In the genomic region with DNA sequence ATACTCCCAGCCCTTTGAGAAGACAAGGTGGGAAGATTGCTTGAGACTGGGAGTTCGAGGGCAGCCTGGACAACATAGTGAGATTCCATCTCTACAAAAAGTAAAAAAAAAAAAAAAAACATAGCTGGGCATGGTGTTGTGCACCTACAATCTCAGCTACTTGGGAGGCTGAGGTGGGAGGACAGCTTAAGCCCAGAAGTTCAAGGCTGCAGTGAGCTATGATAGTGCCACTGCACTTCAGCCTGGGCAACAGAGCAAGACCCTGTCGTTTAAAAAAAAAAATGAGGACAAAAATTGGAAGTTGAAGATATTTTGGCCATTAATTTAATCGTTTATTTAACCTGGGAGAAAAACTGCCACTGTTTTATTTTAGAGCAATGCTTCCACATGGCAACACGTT, we compare ENCODE assay signal across 1 cellular context.
TF ChIP-seq lines count a peak whose summit lies in the region.

No MANE protein-coding gene starts in this region.

TF ChIP-seq in HCT116, 20 proteins besides CTCF, POLR2A, EP300 and RAD21:
- TF ChIP-seq, protein P1, sequence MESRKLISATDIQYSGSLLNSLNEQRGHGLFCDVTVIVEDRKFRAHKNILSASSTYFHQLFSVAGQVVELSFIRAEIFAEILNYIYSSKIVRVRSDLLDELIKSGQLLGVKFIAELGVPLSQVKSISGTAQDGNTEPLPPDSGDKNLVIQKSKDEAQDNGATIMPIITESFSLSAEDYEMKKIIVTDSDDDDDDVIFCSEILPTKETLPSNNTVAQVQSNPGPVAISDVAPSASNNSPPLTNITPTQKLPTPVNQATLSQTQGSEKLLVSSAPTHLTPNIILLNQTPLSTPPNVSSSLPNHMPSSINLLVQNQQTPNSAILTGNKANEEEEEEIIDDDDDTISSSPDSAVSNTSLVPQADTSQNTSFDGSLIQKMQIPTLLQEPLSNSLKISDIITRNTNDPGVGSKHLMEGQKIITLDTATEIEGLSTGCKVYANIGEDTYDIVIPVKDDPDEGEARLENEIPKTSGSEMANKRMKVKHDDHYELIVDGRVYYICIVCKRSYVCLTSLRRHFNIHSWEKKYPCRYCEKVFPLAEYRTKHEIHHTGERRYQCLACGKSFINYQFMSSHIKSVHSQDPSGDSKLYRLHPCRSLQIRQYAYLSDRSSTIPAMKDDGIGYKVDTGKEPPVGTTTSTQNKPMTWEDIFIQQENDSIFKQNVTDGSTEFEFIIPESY (IDR thresholded peaks at IDR 0.05; ENCODE audit: extremely low read depth, insufficient replicate concordance, low read length) = no peak
- TF ChIP-seq EZH2phosphoT487 (IDR thresholded peaks at IDR 0.05; ENCODE audit: borderline replicate concordance) (no peak), ELF1 (IDR thresholded peaks at IDR 0.05; ENCODE audit: borderline replicate concordance, low read depth) (no peak), JUND (IDR thresholded peaks at IDR 0.05) (no peak), CEBPB (IDR thresholded peaks at IDR 0.05; ENCODE audit: low read depth) (no peak), ATF3 (IDR thresholded peaks at IDR 0.05) (no peak), SRF (IDR thresholded peaks at IDR 0.05; ENCODE audit: low read depth) (no peak), EZH2 (IDR thresholded peaks at IDR 0.05) (no peak), FOSL1 (IDR thresholded peaks at IDR 0.05; ENCODE audit: low read depth) (no peak), SIN3A (IDR thresholded peaks at IDR 0.05; ENCODE audit: low read depth) (no peak), POLR2AphosphoS5 (IDR thresholded peaks at IDR 0.05; ENCODE audit: low read depth, low read length) (no peak), EGR1 (IDR thresholded peaks at IDR 0.05; ENCODE audit: low read depth) (no peak), SP1 (IDR thresholded peaks at IDR 0.05; ENCODE audit: low read depth) (no peak), ZNF274 (IDR thresholded peaks at IDR 0.05; ENCODE audit: low read depth, low read length) (no peak), TCF7L2 (IDR thresholded peaks at IDR 0.05; ENCODE audit: borderline replicate concordance, extremely low read depth, insufficient read depth, insufficient read length) (no peak), ZFX (IDR thresholded peaks at IDR 0.05) (no peak), YY1 (IDR thresholded peaks at IDR 0.05; ENCODE audit: extremely low read depth, insufficient replicate concordance, low read depth, low read length) (no peak), CBX3 (IDR thresholded peaks at IDR 0.05; ENCODE audit: low read depth) (no peak)
- TF ChIP-seq, protein P2, sequence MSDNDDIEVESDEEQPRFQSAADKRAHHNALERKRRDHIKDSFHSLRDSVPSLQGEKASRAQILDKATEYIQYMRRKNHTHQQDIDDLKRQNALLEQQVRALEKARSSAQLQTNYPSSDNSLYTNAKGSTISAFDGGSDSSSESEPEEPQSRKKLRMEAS (IDR thresholded peaks at IDR 0.05) = no peak
- TF ChIP-seq, protein P3, sequence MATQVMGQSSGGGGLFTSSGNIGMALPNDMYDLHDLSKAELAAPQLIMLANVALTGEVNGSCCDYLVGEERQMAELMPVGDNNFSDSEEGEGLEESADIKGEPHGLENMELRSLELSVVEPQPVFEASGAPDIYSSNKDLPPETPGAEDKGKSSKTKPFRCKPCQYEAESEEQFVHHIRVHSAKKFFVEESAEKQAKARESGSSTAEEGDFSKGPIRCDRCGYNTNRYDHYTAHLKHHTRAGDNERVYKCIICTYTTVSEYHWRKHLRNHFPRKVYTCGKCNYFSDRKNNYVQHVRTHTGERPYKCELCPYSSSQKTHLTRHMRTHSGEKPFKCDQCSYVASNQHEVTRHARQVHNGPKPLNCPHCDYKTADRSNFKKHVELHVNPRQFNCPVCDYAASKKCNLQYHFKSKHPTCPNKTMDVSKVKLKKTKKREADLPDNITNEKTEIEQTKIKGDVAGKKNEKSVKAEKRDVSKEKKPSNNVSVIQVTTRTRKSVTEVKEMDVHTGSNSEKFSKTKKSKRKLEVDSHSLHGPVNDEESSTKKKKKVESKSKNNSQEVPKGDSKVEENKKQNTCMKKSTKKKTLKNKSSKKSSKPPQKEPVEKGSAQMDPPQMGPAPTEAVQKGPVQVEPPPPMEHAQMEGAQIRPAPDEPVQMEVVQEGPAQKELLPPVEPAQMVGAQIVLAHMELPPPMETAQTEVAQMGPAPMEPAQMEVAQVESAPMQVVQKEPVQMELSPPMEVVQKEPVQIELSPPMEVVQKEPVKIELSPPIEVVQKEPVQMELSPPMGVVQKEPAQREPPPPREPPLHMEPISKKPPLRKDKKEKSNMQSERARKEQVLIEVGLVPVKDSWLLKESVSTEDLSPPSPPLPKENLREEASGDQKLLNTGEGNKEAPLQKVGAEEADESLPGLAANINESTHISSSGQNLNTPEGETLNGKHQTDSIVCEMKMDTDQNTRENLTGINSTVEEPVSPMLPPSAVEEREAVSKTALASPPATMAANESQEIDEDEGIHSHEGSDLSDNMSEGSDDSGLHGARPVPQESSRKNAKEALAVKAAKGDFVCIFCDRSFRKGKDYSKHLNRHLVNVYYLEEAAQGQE (IDR thresholded peaks at IDR 0.05; ENCODE audit: low read depth) = no peak
TF ChIP-seq in HCT116: peak in this region for 0.
